Comparison of ENCODE assay signal across 15 cellular contexts in genomic region chr1:101220906-101221305, GRCh38. TPM values are rescaled to one million over a fixed set of nuclear protein-coding genes. Genes with fewer than 3 reads are reported as not detected.
DNase-seq lines count a peak whose midpoint lies in the region; ATAC-seq and TF ChIP-seq lines count a peak whose summit lies in the region.
"Had no signal": no experiment of that assay in that cellular context is flagged by ENCODE, and none has a peak within 500 bp of the region (broad histone marks: within the 10 kb centered on the region; RNA-seq: fewer than 3 reads in every experiment).

No MANE protein-coding gene starts in this region.

- H3K27ac Mint-ChIP-seq in activated naive CD8-positive, alpha-beta T cell treated with anti-CD3 and anti-CD28 coated beads, Interleukin-2, amount 10 ng/mL, durations not matched to agents 7 days and 5 days: peak overlapping the region; percentile 28
- no peak overlapping the region for H3K27ac Mint-ChIP-seq in activated naive CD8-positive, alpha-beta T cell treated with anti-CD3 and anti-CD28 coated beads for 36 hours
- H3K27ac Mint-ChIP-seq in activated T-helper 1 cell treated with anti-CD3 and anti-CD28 coated beads, Interleukin-12 subunit alpha, Interleukin-12 subunit beta, Interleukin-2, Interleukin-4 antibody, amounts not matched to agents 30 ng/mL and 10 ng/mL and 1 ng/mL, durations not matched to agents 14 hours and 24 hours and 36 hours: peak overlapping the region; percentile 69

- H3K36me3 Mint-ChIP-seq in activated naive CD8-positive, alpha-beta T cell treated with anti-CD3 and anti-CD28 coated beads, Interleukin-2, amount 10 ng/mL, durations not matched to agents 7 days and 5 days: peaks cover 7% of the 10 kb centered on the region
- peaks cover 4% of the 10 kb centered on the region for H3K36me3 Mint-ChIP-seq in activated naive CD8-positive, alpha-beta T cell treated with anti-CD3 and anti-CD28 coated beads for 36 hours
- H3K36me3 Mint-ChIP-seq in activated T-helper 1 cell treated with anti-CD3 and anti-CD28 coated beads, Interleukin-12 subunit alpha, Interleukin-12 subunit beta, Interleukin-2, Interleukin-4 antibody, amounts not matched to agents 30 ng/mL and 10 ng/mL and 1 ng/mL, durations not matched to agents 14 hours and 24 hours and 36 hours (ENCODE audit: low read depth): peaks cover 10% of the 10 kb centered on the region

- intact Hi-C loops in activated T-helper 1 cell treated with anti-CD3 and anti-CD28 coated beads, Interleukin-12 subunit alpha, Interleukin-12 subunit beta, Interleukin-2, Interleukin-4 antibody, amounts not matched to agents 30 ng/mL and 10 ng/mL and 1 ng/mL, durations not matched to agents 14 hours and 24 hours and 36 hours (cut with micrococcal nuclease): loop anchor here (2.0 kb wide), 1 partner anchor 14 kb away; no protein-coding TSS in a partner anchor
- intact Hi-C loops in upper lobe of right lung (cut with DNase I) (no loop called here), cardiac septum (cut with DNase I) (no loop called here)

- H3K27ac ChIP-seq in upper lobe of right lung: no peak overlapping the region
- H3K27ac ChIP-seq: RWPE1 had no signal

- H3K36me3 ChIP-seq in upper lobe of right lung: no peaks in the 10 kb centered on the region

- POLR2A ChIA-PET in activated naive CD8-positive, alpha-beta T cell treated with anti-CD3 and anti-CD28 coated beads, Interleukin-2, amount 10 ng/mL, durations not matched to agents 7 days and 5 days (lab: Charles Lee): no interaction called here

- H3K27me3 ChIP-seq in upper lobe of right lung: no peaks in the 10 kb centered on the region

- H3K9me3 ChIP-seq in upper lobe of right lung: no peaks in the 10 kb centered on the region

- ATAC-seq in activated naive CD8-positive, alpha-beta T cell treated with anti-CD3 and anti-CD28 coated beads, Interleukin-2, amount 10 ng/mL, durations not matched to agents 7 days and 5 days (ENCODE audit: low read depth): no peak
- peak; percentile 48 for ATAC-seq in upper lobe of right lung

- H3K27me3 Mint-ChIP-seq in activated naive CD8-positive, alpha-beta T cell treated with anti-CD3 and anti-CD28 coated beads, Interleukin-2, amount 10 ng/mL, durations not matched to agents 7 days and 5 days: no peaks in the 10 kb centered on the region
- no peaks in the 10 kb centered on the region for H3K27me3 Mint-ChIP-seq in activated naive CD8-positive, alpha-beta T cell treated with anti-CD3 and anti-CD28 coated beads for 36 hours
- no peaks in the 10 kb centered on the region for H3K27me3 Mint-ChIP-seq in activated T-helper 1 cell treated with anti-CD3 and anti-CD28 coated beads, Interleukin-12 subunit alpha, Interleukin-12 subunit beta, Interleukin-2, Interleukin-4 antibody, amounts not matched to agents 30 ng/mL and 10 ng/mL and 1 ng/mL, durations not matched to agents 14 hours and 24 hours and 36 hours (ENCODE audit: insufficient read depth)

- DNase-seq in activated naive CD8-positive, alpha-beta T cell treated with anti-CD3 and anti-CD28 coated beads, Interleukin-2, amount 10 ng/mL, durations not matched to agents 7 days and 5 days: no peak
- DNase-seq in activated naive CD8-positive, alpha-beta T cell treated with anti-CD3 and anti-CD28 coated beads for 36 hours: no peak
- DNase-seq in OCI-M1 (lab: John Stamatoyannopoulos, UW) (peak; percentile 27), upper lobe of right lung (no peak), cardiac septum (ENCODE audit: low spot score) (no peak), SKM-1 (lab: John Stamatoyannopoulos, UW; ENCODE audit: unreplicated experiment) (no peak)
- no peak for DNase-seq in activated T-helper 1 cell treated with anti-CD3 and anti-CD28 coated beads, Interleukin-12 subunit alpha, Interleukin-12 subunit beta, Interleukin-2, Interleukin-4 antibody, amounts not matched to agents 30 ng/mL and 10 ng/mL and 1 ng/mL, durations not matched to agents 14 hours and 24 hours and 36 hours (ENCODE audit: low spot score)
- DNase-seq: CD8-positive, alpha-beta memory T cell; DND-41; NCI-H1417 treated with DMSO at 0.1 percent for 48 hours; NCI-H1930; NCI-H446; NCI-H69; NK-92 treated with Interleukin-12 subunit alpha and Interleukin-12 subunit beta, amount 100 ng/mL, for 24 hours had no signal

- H3K4me1 ChIP-seq in upper lobe of right lung: no peaks in the 10 kb centered on the region

- no peak overlapping the region for H3K4me3 ChIP-seq in upper lobe of right lung

- TF ChIP-seq CTCF in upper lobe of right lung (IDR thresholded peaks at IDR 0.05): no peak

- H3K4me1 Mint-ChIP-seq in activated naive CD8-positive, alpha-beta T cell treated with anti-CD3 and anti-CD28 coated beads, Interleukin-2, amount 10 ng/mL, durations not matched to agents 7 days and 5 days: peaks cover 19% of the 10 kb centered on the region
- peaks cover 17% of the 10 kb centered on the region for H3K4me1 Mint-ChIP-seq in activated naive CD8-positive, alpha-beta T cell treated with anti-CD3 and anti-CD28 coated beads for 36 hours
- peaks cover 32% of the 10 kb centered on the region for H3K4me1 Mint-ChIP-seq in activated T-helper 1 cell treated with anti-CD3 and anti-CD28 coated beads, Interleukin-12 subunit alpha, Interleukin-12 subunit beta, Interleukin-2, Interleukin-4 antibody, amounts not matched to agents 30 ng/mL and 10 ng/mL and 1 ng/mL, durations not matched to agents 14 hours and 24 hours and 36 hours (ENCODE audit: low read depth)

- peaks cover under 1% of the 10 kb centered on the region for H3K9me3 Mint-ChIP-seq in activated naive CD8-positive, alpha-beta T cell treated with anti-CD3 and anti-CD28 coated beads, Interleukin-2, amount 10 ng/mL, durations not matched to agents 7 days and 5 days
- no peaks in the 10 kb centered on the region for H3K9me3 Mint-ChIP-seq in activated naive CD8-positive, alpha-beta T cell treated with anti-CD3 and anti-CD28 coated beads for 36 hours
- H3K9me3 Mint-ChIP-seq in activated T-helper 1 cell treated with anti-CD3 and anti-CD28 coated beads, Interleukin-12 subunit alpha, Interleukin-12 subunit beta, Interleukin-2, Interleukin-4 antibody, amounts not matched to agents 30 ng/mL and 10 ng/mL and 1 ng/mL, durations not matched to agents 14 hours and 24 hours and 36 hours: no peaks in the 10 kb centered on the region
- H3K9me3 Mint-ChIP-seq: CD8-positive, alpha-beta memory T cell had no signal

- H3K4me3 Mint-ChIP-seq in activated naive CD8-positive, alpha-beta T cell treated with anti-CD3 and anti-CD28 coated beads, Interleukin-2, amount 10 ng/mL, durations not matched to agents 7 days and 5 days: no peak overlapping the region
- no peak overlapping the region for H3K4me3 Mint-ChIP-seq in activated naive CD8-positive, alpha-beta T cell treated with anti-CD3 and anti-CD28 coated beads for 36 hours
- no peak overlapping the region for H3K4me3 Mint-ChIP-seq in activated T-helper 1 cell treated with anti-CD3 and anti-CD28 coated beads, Interleukin-12 subunit alpha, Interleukin-12 subunit beta, Interleukin-2, Interleukin-4 antibody, amounts not matched to agents 30 ng/mL and 10 ng/mL and 1 ng/mL, durations not matched to agents 14 hours and 24 hours and 36 hours

RNA-seq across cellular contexts. Expression of gene S1PR1, which starts 15.9 kb away (rescaled TPM):
- 100 to 1,000 TPM; 124 to 138 TPM for total RNA-seq in activated naive CD8-positive, alpha-beta T cell treated with anti-CD3 and anti-CD28 coated beads, Interleukin-2, amount 10 ng/mL, durations not matched to agents 7 days and 5 days
- 10 to 100 TPM; 72.6 to 75.9 TPM for total RNA-seq in activated naive CD8-positive, alpha-beta T cell treated with anti-CD3 and anti-CD28 coated beads for 36 hours
- 42.5 and 42.9 TPM in 2 replicates for total RNA-seq in activated T-helper 1 cell treated with anti-CD3 and anti-CD28 coated beads, Interleukin-12 subunit alpha, Interleukin-12 subunit beta, Interleukin-2, Interleukin-4 antibody, amounts not matched to agents 30 ng/mL and 10 ng/mL and 1 ng/mL, durations not matched to agents 14 hours and 24 hours and 36 hours
- total RNA-seq in upper lobe of right lung (134 TPM), cardiac septum (57.9 TPM)
